11 cellular contexts compared by ENCODE assay signal in the genomic region with DNA sequence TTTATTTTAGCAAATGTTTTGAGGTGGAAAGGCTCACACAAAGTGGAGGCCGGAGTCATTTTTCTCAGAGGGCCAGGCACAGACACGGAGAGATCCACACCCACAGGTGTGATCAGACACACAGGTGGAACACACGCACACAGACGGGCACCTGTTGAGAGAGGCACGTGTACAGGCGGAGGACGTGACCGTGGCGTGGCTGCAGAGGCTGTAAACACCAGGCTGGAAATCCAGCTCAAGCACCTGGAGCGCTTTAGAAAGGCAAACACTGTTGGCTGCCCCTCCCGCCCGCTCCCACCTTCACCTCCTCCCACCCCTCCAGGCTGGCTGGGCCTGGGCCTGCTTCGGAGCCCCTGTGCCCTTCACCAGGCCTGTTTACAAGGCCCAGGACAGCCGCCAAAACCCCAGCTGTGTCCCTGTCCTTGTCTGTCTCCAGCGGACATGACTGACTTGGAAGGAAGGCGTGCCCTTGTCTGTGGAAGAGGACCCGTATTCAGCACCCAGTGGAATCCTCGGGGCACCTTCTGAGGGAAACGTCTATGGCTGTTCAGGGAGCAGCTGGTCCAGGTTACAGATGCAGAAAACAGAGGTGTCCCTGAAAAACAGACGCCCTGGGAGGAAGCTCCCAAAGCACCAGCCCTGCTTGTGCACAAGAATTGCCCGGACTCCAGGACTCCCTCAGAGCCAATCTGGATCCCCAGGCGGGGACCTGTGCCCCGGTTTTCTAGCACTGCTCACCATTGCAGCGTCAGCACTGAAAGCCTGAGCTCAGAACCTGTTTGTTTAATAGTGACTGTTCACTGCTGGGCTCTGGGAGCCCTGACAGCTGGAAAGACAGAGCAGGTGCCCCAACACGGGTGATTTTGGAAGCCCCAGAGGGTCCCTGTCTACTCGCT.
DNase-seq lines count a peak whose midpoint lies in the region; ATAC-seq and TF ChIP-seq lines count a peak whose summit lies in the region.
"Had no signal": no experiment of that assay in that cellular context is flagged by ENCODE, and none has a peak within 500 bp of the region (broad histone marks: within the 10 kb centered on the region; RNA-seq: fewer than 3 reads in every experiment).

No MANE protein-coding gene starts in this region.

- H3K4me3 ChIP-seq in H7 (ENCODE audit: insufficient read depth, low read depth, low read length): no peak overlapping the region
- H3K4me3 ChIP-seq in RWPE2 (ENCODE audit: severe bottlenecking): no peak overlapping the region
- no peak overlapping the region for H3K4me3 ChIP-seq in iPS-15b (ENCODE audit: low read depth, low read length)
- H3K4me3 ChIP-seq in sigmoid colon: no peak overlapping the region

- TF ChIP-seq CTCF in RWPE2 (IDR thresholded peaks at IDR 0.05; ENCODE audit: poor library complexity, severe bottlenecking) (no peak), sigmoid colon (IDR thresholded peaks at IDR 0.05) (no peak)

- no peak for TF ChIP-seq POLR2A in sigmoid colon (IDR thresholded peaks at IDR 0.05)

- ATAC-seq in RWPE2 (ENCODE audit: low read depth) (no peak), HG03039 (IDR thresholded peaks at IDR 0.05; ENCODE audit: unreplicated experiment) (no peak), HG03378 (IDR thresholded peaks at IDR 0.05; ENCODE audit: unreplicated experiment) (no peak)
- ATAC-seq: stimulated activated naive CD8-positive, alpha-beta T cell treated with anti-CD3 and anti-CD28 coated beads, Interleukin-15, Interleukin-2, amounts not matched to agents 100 U/mL and 50 U/mL, for 24 hours had no signal

- H3K36me3 ChIP-seq in H7 (replicated peaks; ENCODE audit: control insufficient read depth, insufficient read depth, low read length): no peaks in the 10 kb centered on the region
- no peaks in the 10 kb centered on the region for H3K36me3 ChIP-seq in RWPE2 (ENCODE audit: low read depth)
- H3K36me3 ChIP-seq in iPS-15b (ENCODE audit: control insufficient read depth, insufficient read depth, low read length): no peaks in the 10 kb centered on the region
- no peaks in the 10 kb centered on the region for H3K36me3 ChIP-seq in sigmoid colon

- TF ChIP-seq EP300 in sigmoid colon (IDR thresholded peaks at IDR 0.05): no peak

- H3K27ac ChIP-seq in RWPE2 (ENCODE audit: poor library complexity, severe bottlenecking) (peak overlapping the region; percentile 75), sigmoid colon (peak overlapping the region; percentile 86 to 95 (median 91))

- H3K27me3 ChIP-seq in H7 (ENCODE audit: control insufficient read depth, insufficient read depth, low read length): no peaks in the 10 kb centered on the region
- no peaks in the 10 kb centered on the region for H3K27me3 ChIP-seq in RWPE2 (ENCODE audit: insufficient read depth, poor library complexity, severe bottlenecking)
- no peaks in the 10 kb centered on the region for H3K27me3 ChIP-seq in iPS-15b (ENCODE audit: control insufficient read depth, insufficient read depth, low read length)
- no peaks in the 10 kb centered on the region for H3K27me3 ChIP-seq in sigmoid colon

- no peaks in the 10 kb centered on the region for H3K9me3 ChIP-seq in RWPE2 (ENCODE audit: severe bottlenecking)
- no peaks in the 10 kb centered on the region for H3K9me3 ChIP-seq in iPS-15b (ENCODE audit: control insufficient read depth, insufficient read depth, low read length)
- H3K9me3 ChIP-seq in sigmoid colon: no peaks in the 10 kb centered on the region

- WGBS in sigmoid colon, 2 donors: 13 to 57% methylated on average over 26 of the region's 26 CpGs

- peaks cover 32% of the 10 kb centered on the region for H3K4me1 ChIP-seq in RWPE2 (ENCODE audit: insufficient read depth, poor library complexity, severe bottlenecking)
- H3K4me1 ChIP-seq in iPS-15b (ENCODE audit: control insufficient read depth, insufficient read depth, low read length): peaks cover 22% of the 10 kb centered on the region
- peaks cover 0 to 94% (median 93%) of the 10 kb centered on the region in 4 donors for H3K4me1 ChIP-seq in sigmoid colon

- H3K9ac ChIP-seq in iPS-15b (ENCODE audit: low read depth, low read length): peak overlapping the region; percentile 24

- intact Hi-C loops in sigmoid colon (cut with DNase I): loop anchor here (5.0 kb wide), 1 partner anchor 99 kb away; no protein-coding TSS in a partner anchor

- DNase-seq in H7 (peak; percentile 68), RWPE2 (ENCODE audit: low spot score) (no peak), sigmoid colon (no peak), OCI-M1 (lab: John Stamatoyannopoulos, UW) (no peak)
- no peak for DNase-seq in stimulated activated CD4-positive, alpha-beta T cell treated with anti-CD3 and anti-CD28 coated beads, Interleukin-4, amount 100 ng/mL, for 1 hour
- DNase-seq: activated naive CD4-positive, alpha-beta T cell treated with anti-CD3 and anti-CD28 coated beads, Interleukin-2, amount 10 ng/mL, durations not matched to agents 7 days and 5 days; NCI-H187; stimulated activated naive CD8-positive, alpha-beta T cell treated with anti-CD3 and anti-CD28 coated beads, Interleukin-15, Interleukin-2, amounts not matched to agents 100 U/mL and 50 U/mL, for 24 hours had no signal
